Comparison of ENCODE assay signal across 10 cellular contexts in genomic region chr1:87336623-87337067, GRCh38. TPM values are rescaled to one million over a fixed set of nuclear protein-coding genes. Genes with fewer than 3 reads are reported as not detected.
A peak's percentile ranks its signal among the peaks of the same experiment; 100 is the strongest.
DNase-seq lines count a peak whose midpoint lies in the region; ATAC-seq and TF ChIP-seq lines count a peak whose summit lies in the region.
"Had no signal": no experiment of that assay in that cellular context is flagged by ENCODE, and none has a peak within 500 bp of the region (broad histone marks: within the 10 kb centered on the region; RNA-seq: fewer than 3 reads in every experiment).

No MANE protein-coding gene starts in this region.

- TF ChIP-seq POLR2A in HCT116 (IDR thresholded peaks at IDR 0.05; ENCODE audit: borderline replicate concordance, extremely low read depth, insufficient read depth, insufficient read length), result no peak

- no peak overlapping the region for H4K5ac ChIP-seq in H9 (ENCODE audit: insufficient read length, low read depth, low read length)

- peaks cover 24% of the 10 kb centered on the region for H3K79me2 ChIP-seq in HCT116 (ENCODE audit: insufficient read depth, low read length)
- peaks cover 64% of the 10 kb centered on the region for H3K79me2 ChIP-seq in mammary epithelial cell (ENCODE audit: insufficient read depth, low read length)
- peaks cover 18% of the 10 kb centered on the region; the same call in 1 of the 2 replicates for H3K79me2 ChIP-seq in H9 (ENCODE audit: insufficient read depth, low read length)

- no peaks in the 10 kb centered on the region for H3K9me2 ChIP-seq in HCT116 (ENCODE audit: insufficient read depth)

- H3K27me3 Mint-ChIP-seq in natural killer cell (ENCODE audit: low read depth in 2 of 2), result no peaks in the 10 kb centered on the region
- H3K27me3 Mint-ChIP-seq in H9 (ENCODE audit: low read depth), result peaks cover 3% of the 10 kb centered on the region

- H3K27me3 ChIP-seq in HCT116 (ENCODE audit: insufficient read depth, low read length) (no peaks in the 10 kb centered on the region), mammary epithelial cell (ENCODE audit: insufficient read depth, low read length) (no peaks in the 10 kb centered on the region), H9 (ENCODE audit: insufficient read depth, low read length) (no peaks in the 10 kb centered on the region)

- H2BK5ac ChIP-seq in H9 (ENCODE audit: insufficient read length, low read length), result no peak overlapping the region

- no peak overlapping the region for H2AK5ac ChIP-seq in H9 (ENCODE audit: insufficient read length, low read length)

- POLR2A ChIA-PET in HCT116 (lab: Charles Lee), result no interaction called here

- TF ChIP-seq CTCF in 22Rv1 (IDR thresholded peaks at IDR 0.05) (no peak), HCT116 (IDR thresholded peaks at IDR 0.05 in 2 of 3, conservative IDR thresholded peaks at IDR 0.05 in 1 of 3; ENCODE audit: borderline replicate concordance in 1 of 3, insufficient read depth in 1 of 3, low read depth in 2 of 3, low read length in 2 of 3) (no peak), mammary epithelial cell (conservative IDR thresholded peaks at IDR 0.05 in 1 of 2, IDR thresholded peaks at IDR 0.05 in 1 of 2; ENCODE audit: extremely low read depth in 1 of 2, insufficient read depth in 1 of 2, low read depth in 1 of 2, low read length in 2 of 2) (no peak), natural killer cell (IDR thresholded peaks at IDR 0.05) (no peak), H9 (conservative IDR thresholded peaks at IDR 0.05) (no peak)

- no TSS peak for BruUV-seq in HCT116 (replicated peaks; lab: Mats Ljungman, UMichigan)
- no TSS peak for BruUV-seq in mammary epithelial cell (replicated peaks; lab: Mats Ljungman, UMichigan)

- H3K9ac ChIP-seq in HCT116 (ENCODE audit: low read length) (no peak overlapping the region), mammary epithelial cell (ENCODE audit: insufficient read depth, low read length) (no peak overlapping the region), H9 (ENCODE audit: extremely low read depth, insufficient read length, low read length) (no peak overlapping the region)

- H3T11ph ChIP-seq in H9 (ENCODE audit: low read length), result no peak overlapping the region

- no peak overlapping the region for H3K4ac ChIP-seq in H9 (ENCODE audit: low read depth, low read length)

- RAD21 ChIA-PET in HCT116 (lab: Charles Lee; ENCODE audit: low non-redundant PET in 1 of 2, low total read pairs in 2 of 2, uncharacterized antibody in 2 of 2, unreplicated experiment in 2 of 2), result no interaction called here

- peaks cover 68 to 70% of the 10 kb centered on the region in 2 donors for H3K4me1 Mint-ChIP-seq in natural killer cell
- peaks cover 58 to 63% of the 10 kb centered on the region in 2 experiments for H3K4me1 Mint-ChIP-seq in H9

- H3K4me2 ChIP-seq in HCT116 (ENCODE audit: low read length) (0 out of 2 replicates have a peak overlapping the region, but pooled peaks have one; percentile 82), mammary epithelial cell (ENCODE audit: insufficient read depth, low read depth, low read length) (peak overlapping the region; percentile 97), H9 (ENCODE audit: insufficient read depth, insufficient read length, low read length) (no peak overlapping the region)

- no peak overlapping the region for H2BK12ac ChIP-seq in H9 (ENCODE audit: insufficient read length, low read depth, low read length)

- no peak overlapping the region for H3K56ac ChIP-seq in H9 (ENCODE audit: insufficient read length, low read depth, low read length)

- TF ChIP-seq RAD21 in HCT116 (IDR thresholded peaks at IDR 0.05; ENCODE audit: low read depth), result no peak

- H4K8ac ChIP-seq in H9 (replicated peaks; ENCODE audit: insufficient read length, low read depth, low read length), result no peak overlapping the region

- H3K9me3 Mint-ChIP-seq in natural killer cell (no peaks in the 10 kb centered on the region), H9 (no peaks in the 10 kb centered on the region; a peak in 1 of 5 replicates)

- H3K36me3 Mint-ChIP-seq in natural killer cell (peaks cover 18% of the 10 kb centered on the region), H9 (ENCODE audit: insufficient read depth in 1 of 3, low read depth in 3 of 3) (peaks cover 46 to 56% (median 51%) of the 10 kb centered on the region in 3 experiments)

- CTCF ChIA-PET in HCT116 (lab: Charles Lee), result no interaction called here
- CTCF ChIA-PET in mammary epithelial cell (lab: Charles Lee; ENCODE audit: low non-redundant PET), result no interaction called here

- H3K27ac ChIP-seq in 22Rv1, result peak overlapping the region; percentile 82; the same call in 1 of the 2 replicates
- H3K27ac ChIP-seq in HCT116 (ENCODE audit: low read depth, low read length), result no peak overlapping the region
- H3K27ac ChIP-seq in mammary epithelial cell (ENCODE audit: insufficient read depth, low read depth, low read length), result no peak overlapping the region
- H3K27ac ChIP-seq in H9 (ENCODE audit: insufficient read length, low read depth, low read length), result no peak overlapping the region

- H2AFZ ChIP-seq in HCT116 (ENCODE audit: low read depth, low read length, poor library complexity, severe bottlenecking) (no peak overlapping the region), mammary epithelial cell (ENCODE audit: low read depth, low read length) (peak overlapping the region; percentile 18), H9 (ENCODE audit: low read length) (no peak overlapping the region)

- no peak for DNase-seq in HCT116 (ENCODE audit: low read depth, low spot score)
- DNase-seq in mammary epithelial cell, result no peak
- no peak for DNase-seq in natural killer cell
- DNase-seq in NCI-H774 (lab: John Stamatoyannopoulos, UW), result no peak
- DNase-seq in H9, result no peak
- DNase-seq in COR-L47 (lab: John Stamatoyannopoulos, UW), result no peak
- DNase-seq: DMS153, kidney glomerular epithelial cell had no signal

- H3K23ac ChIP-seq in H9 (ENCODE audit: insufficient read length, low read depth, low read length), result no peak overlapping the region

- H2BK120ac ChIP-seq in H9 (ENCODE audit: low read depth, low read length, poor library complexity, severe bottlenecking), result no peak overlapping the region

- H4K20me1 ChIP-seq in HCT116 (ENCODE audit: insufficient read depth), result no peaks in the 10 kb centered on the region
- no peaks in the 10 kb centered on the region for H4K20me1 ChIP-seq in mammary epithelial cell (ENCODE audit: insufficient read depth, low read length)
- peaks cover 2% of the 10 kb centered on the region for H4K20me1 ChIP-seq in H9 (ENCODE audit: control insufficient read depth, insufficient read depth, insufficient read length)

- dilution Hi-C loops in mammary epithelial cell (cut with HindIII; ENCODE audit: low sequenced_read_pairs), result no loop called here

- H3K4me1 ChIP-seq in HCT116 (ENCODE audit: control insufficient read depth in 1 of 2, insufficient read depth in 2 of 2, low read length in 2 of 2) (peaks cover 18 to 25% of the 10 kb centered on the region in 2 experiments), mammary epithelial cell (ENCODE audit: insufficient read depth, low read length) (peaks cover 27% of the 10 kb centered on the region), H9 (ENCODE audit: insufficient read depth, low read length) (peaks cover 8% of the 10 kb centered on the region; the same call in 1 of the 2 replicates)

- peak overlapping the region; percentile 88 to 98 for H3K27ac Mint-ChIP-seq in natural killer cell
- no peak overlapping the region; a peak in 1 of 7 replicates for H3K27ac Mint-ChIP-seq in H9

- H3K36me3 ChIP-seq in HCT116 (ENCODE audit: control insufficient read depth in 1 of 2, insufficient read depth in 2 of 2, low read length in 2 of 2), result peaks cover 11 to 13% of the 10 kb centered on the region in 2 experiments; a peak in 3 of 4 replicates
- H3K36me3 ChIP-seq in mammary epithelial cell (ENCODE audit: insufficient read depth, low read length), result peaks cover 7% of the 10 kb centered on the region

- H3K4me3 ChIP-seq in HCT116 (replicated peaks in 1 of 2; ENCODE audit: low read depth in 1 of 2, low read length in 2 of 2), result no peak overlapping the region
- H3K4me3 ChIP-seq in mammary epithelial cell (replicated peaks in 1 of 3; ENCODE audit: insufficient read depth in 1 of 3, low read depth in 2 of 3, low read length in 3 of 3), result peak overlapping the region in 1 of 3 experiments; percentile 28

- in situ Hi-C loops in mammary epithelial cell (cut with MboI; ENCODE audit: low sequenced_read_pairs in 2 of 2), result loop anchor here in 1 of 2 donors (25.0 kb wide), 1 partner anchor 726 kb away; no protein-coding TSS in a partner anchor

- H3K4me3 Mint-ChIP-seq in natural killer cell, result peak overlapping the region; percentile 93
- peak overlapping the region in 1 of 2 experiments; percentile 35; a peak in 2 of 5 replicates for H3K4me3 Mint-ChIP-seq in H9

- H3K18ac ChIP-seq in H9 (ENCODE audit: insufficient read length, low read depth, low read length), result no peak overlapping the region

- no peak overlapping the region for H2BK20ac ChIP-seq in H9 (ENCODE audit: low read depth, low read length, poor library complexity, severe bottlenecking)

- peaks cover 7% of the 10 kb centered on the region for H3K23me2 ChIP-seq in H9 (ENCODE audit: insufficient read length, low read depth, low read length, poor library complexity, severe bottlenecking)

- no peak overlapping the region for H3K14ac ChIP-seq in H9 (ENCODE audit: insufficient read depth, low read length)

- 46% methylated on average over 10 of the region's 10 CpGs for WGBS in mammary epithelial cell (ENCODE audit: low coverage, missing lambda C conversion rate)
- WGBS in H9 (ENCODE audit: extremely low coverage, insufficient read length, low lambda C conversion rate), result no CpG with 5 or more reads among the region's 10 CpGs

- ATAC-seq in HCT116, result no peak
- ATAC-seq in natural killer cell, result no peak
- ATAC-seq in HG02884 (IDR thresholded peaks at IDR 0.05; ENCODE audit: unreplicated experiment), result no peak

- no peak overlapping the region for H4K91ac ChIP-seq in H9 (ENCODE audit: insufficient read length, low read depth, low read length)

- H3K79me1 ChIP-seq in H9 (ENCODE audit: insufficient read depth, low read depth, low read length, poor library complexity, severe bottlenecking), result peaks cover 9% of the 10 kb centered on the region

- intact Hi-C loops in HCT116 (cut with micrococcal nuclease), result no loop called here
- intact Hi-C loops in mammary epithelial cell (cut with micrococcal nuclease), result loop anchor here (10.0 kb wide), 1 partner anchor 1348 kb away; the partner anchor contains the start of gene PKN2
- intact Hi-C loops in natural killer cell (cut with micrococcal nuclease), result loop anchor here (5.0 to 10.0 kb wide), 2 partner anchors 632 to 1346 kb away; partner anchors contain the start of genes PKN2 and SH3GLB1

- H2BK15ac ChIP-seq in H9 (ENCODE audit: low read depth, low read length), result no peak overlapping the region

- H3K9me3 ChIP-seq in HCT116 (ENCODE audit: control insufficient read depth in 1 of 2, insufficient read depth in 1 of 2, low read depth in 1 of 2, low read length in 2 of 2), result no peaks in the 10 kb centered on the region
- H3K9me3 ChIP-seq in mammary epithelial cell (replicated peaks; ENCODE audit: insufficient read depth, low read length), result no peaks in the 10 kb centered on the region
- H3K9me3 ChIP-seq in H9 (ENCODE audit: control insufficient read depth, low read depth, low read length), result no peaks in the 10 kb centered on the region

RNA-seq across cellular contexts. Expression of gene LMO4, which starts 8.0 kb away (rescaled TPM):
- 38.5 TPM for total RNA-seq in HCT116 (2021; ENCODE audit: unreplicated experiment)
- 57.8 and 61.8 TPM in 2 replicates for polyA plus RNA-seq in HCT116 (2012)
- 10 to 100 TPM; 40.2 to 44.7 TPM for total RNA-seq in mammary epithelial cell
- polyA plus RNA-seq in mammary epithelial cell, result 34.4 TPM
- polyA minus RNA-seq in mammary epithelial cell, result 4.8 TPM
- 10 to 100 TPM; 38.2 to 50.1 (median 50.0) TPM for total RNA-seq in natural killer cell
- total RNA-seq in H9 (2021), result 64.9 and 66.2 TPM in 2 replicates

Comparison
In these comparisons a context has a peak if more than half of its experiments do, and no peak if none do; other contexts are left out.
1. H3K27ac Mint-ChIP-seq: peak in natural killer cell (2 of 2); none in H9 (0 of 3).